ENCODE assay signal across 11 cellular contexts in the genomic region with DNA sequence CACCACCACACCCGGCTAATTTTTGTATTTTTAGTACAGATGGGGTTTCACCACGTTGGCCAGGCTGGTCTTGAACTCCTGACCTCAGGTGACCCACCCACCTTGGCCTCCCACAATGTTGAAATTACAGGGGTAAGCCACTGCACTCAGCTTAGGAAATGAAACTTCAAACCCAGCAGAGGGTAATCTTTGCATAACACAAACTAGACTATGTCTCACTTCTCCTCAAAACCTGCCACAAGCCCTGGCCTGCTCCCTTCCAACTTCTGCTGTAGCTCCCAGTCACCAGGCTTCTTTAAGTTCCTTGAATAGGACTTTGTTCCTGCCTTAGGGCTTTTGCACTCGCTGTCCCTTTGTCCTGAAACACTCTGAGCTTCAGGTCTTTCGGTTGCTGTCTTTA. TPM values are rescaled to one million over a fixed set of nuclear protein-coding genes. Genes with fewer than 3 reads are reported as not detected.
DNase-seq lines count a peak whose midpoint lies in the region; ATAC-seq, FAIRE-seq and TF ChIP-seq lines count a peak whose summit lies in the region.
"Had no signal": no experiment of that assay in that cellular context is flagged by ENCODE, and none has a peak within 500 bp of the region (broad histone marks: within the 10 kb centered on the region; RNA-seq: fewer than 3 reads in every experiment).

No MANE protein-coding gene starts in this region.

- intact Hi-C loops in PC-9 (cut with micrococcal nuclease; ENCODE audit: unreplicated experiment) (loop anchor here (1.0 kb wide), 2 partner anchors 22 to 51 kb away; no protein-coding TSS in a partner anchor), spleen (cut with DNase I; ENCODE audit: low total_unique reads) (no loop called here)

- H3K79me2 ChIP-seq in PC-9 (ENCODE audit: low read depth), result no peaks in the 10 kb centered on the region; the same call in 1 of the 2 replicates

- no peak overlapping the region for H2AFZ ChIP-seq in PC-9

- H3K9me2 ChIP-seq in PC-9 (ENCODE audit: insufficient read depth), result no peaks in the 10 kb centered on the region

- TF ChIP-seq POLR2A in spleen (IDR thresholded peaks at IDR 0.05) (no peak), tibial nerve (IDR thresholded peaks at IDR 0.05) (no peak)

- H3K27ac ChIP-seq in PC-9, result peak overlapping the region; percentile 89
- peak overlapping the region in 3 of 8 donors; percentile 13 to 41 (median 40) for H3K27ac ChIP-seq in spleen
- peak overlapping the region in 1 of 4 donors; percentile 48 for H3K27ac ChIP-seq in tibial nerve

- no peaks in the 10 kb centered on the region for H4K20me1 ChIP-seq in PC-9 (ENCODE audit: insufficient read depth)

- peaks cover 89% of the 10 kb centered on the region for H3K4me1 ChIP-seq in PC-9 (replicated peaks; ENCODE audit: insufficient read depth)
- H3K4me1 ChIP-seq in spleen, result peaks cover 15 to 64% (median 42%) of the 10 kb centered on the region in 6 donors
- peaks cover 0 to 37% (median 12%) of the 10 kb centered on the region in 4 donors for H3K4me1 ChIP-seq in tibial nerve

- H3K27ac Mint-ChIP-seq in progenitor cell of endocrine pancreas, result peak overlapping the region; percentile 59

- no TSS peak for BruUV-seq in PC-9 (replicated peaks; lab: Mats Ljungman, UMichigan)

- no peaks in the 10 kb centered on the region for H3K9me3 Mint-ChIP-seq in progenitor cell of endocrine pancreas (ENCODE audit: low read depth)

- no peak overlapping the region for H3K4me3 ChIP-seq in PC-9
- H3K4me3 ChIP-seq in spleen, result no peak overlapping the region
- no peak overlapping the region for H3K4me3 ChIP-seq in tibial nerve

- no peaks in the 10 kb centered on the region for H3K36me3 ChIP-seq in PC-9 (ENCODE audit: low read depth)
- H3K36me3 ChIP-seq in spleen, result no peaks in the 10 kb centered on the region
- no peaks in the 10 kb centered on the region for H3K36me3 ChIP-seq in tibial nerve

- ATAC-seq in GM19023 (IDR thresholded peaks at IDR 0.05; ENCODE audit: unreplicated experiment) (peak; percentile 77), HG02884 (IDR thresholded peaks at IDR 0.05; ENCODE audit: unreplicated experiment) (peak; percentile 63)

- POLR2A ChIA-PET in PC-9 (lab: Charles Lee; ENCODE audit: unreplicated experiment), result no interaction called here

- H3K4me2 ChIP-seq in PC-9, result peak overlapping the region; percentile 58

- 45 to 67% (median 53%) methylated on average over 4 of the region's 4 CpGs for WGBS in spleen, 5 donors
- 62 to 63% methylated on average over 4 of the region's 4 CpGs for WGBS in tibial nerve, 2 donors

- TF ChIP-seq EP300 in tibial nerve (IDR thresholded peaks at IDR 0.05), result no peak

- FAIRE-seq in GM19239 (lab: Jason Lieb, UNC), result no peak

- no peaks in the 10 kb centered on the region for H3K36me3 Mint-ChIP-seq in progenitor cell of endocrine pancreas (ENCODE audit: insufficient read depth)
- H3K36me3 Mint-ChIP-seq: brain had no signal

- H3K27me3 ChIP-seq in PC-9 (ENCODE audit: insufficient read depth, low read depth), result no peaks in the 10 kb centered on the region
- no peaks in the 10 kb centered on the region for H3K27me3 ChIP-seq in spleen (replicated peaks in 1 of 7)
- H3K27me3 ChIP-seq in tibial nerve, result no peaks in the 10 kb centered on the region

- H3K9me3 ChIP-seq in PC-9 (ENCODE audit: insufficient read depth, low read depth), result no peaks in the 10 kb centered on the region
- no peaks in the 10 kb centered on the region for H3K9me3 ChIP-seq in spleen
- no peaks in the 10 kb centered on the region for H3K9me3 ChIP-seq in tibial nerve

- DNase-seq in PC-9 (no peak), progenitor cell of endocrine pancreas (ENCODE audit: low spot score, unreplicated experiment) (no peak), spleen (no peak), tibial nerve (ENCODE audit: low spot score in 2 of 2) (no peak), GM19239 (ENCODE audit: insufficient read length, low spot score) (no peak), dermis blood vessel endothelial cell (no peak)
- DNase-seq: NCI-H1048; stimulated activated CD4-positive, alpha-beta T cell treated with anti-CD3 and anti-CD28 coated beads, Interleukin-1b, Interleukin-23, amount 100 ng/mL, for 48 hours had no signal

- H3K4me1 Mint-ChIP-seq in progenitor cell of endocrine pancreas (ENCODE audit: low read depth), result peaks cover 22% of the 10 kb centered on the region

- H3K27me3 Mint-ChIP-seq in progenitor cell of endocrine pancreas, result no peaks in the 10 kb centered on the region
- H3K27me3 Mint-ChIP-seq: brain had no signal

- H3F3A ChIP-seq in PC-9 (ENCODE audit: insufficient read depth, low read depth), result peaks cover 70% of the 10 kb centered on the region

- CTCF ChIA-PET in PC-9 (lab: Charles Lee), result interaction anchor here (0.6 to 1.6 kb wide), 3 partner anchors 50 to 500 kb away, joined by 3 to 7 read pairs (median 5); no protein-coding TSS in a partner anchor

- TF ChIP-seq CTCF in PC-9 (conservative IDR thresholded peaks at IDR 0.05), result no peak
- TF ChIP-seq CTCF in progenitor cell of endocrine pancreas (IDR thresholded peaks at IDR 0.05; ENCODE audit: unreplicated experiment), result no peak
- peak in 1 of 11 experiments; percentile 14 for TF ChIP-seq CTCF in spleen (IDR thresholded peaks at IDR 0.05 in 8 of 11, conservative IDR thresholded peaks at IDR 0.05 in 3 of 11)
- TF ChIP-seq CTCF in tibial nerve (IDR thresholded peaks at IDR 0.05), result no peak

- H3K4me3 Mint-ChIP-seq in progenitor cell of endocrine pancreas (ENCODE audit: low read depth), result no peak overlapping the region
- H3K4me3 Mint-ChIP-seq: brain had no signal

RNA-seq across cellular contexts. Expression of a gene that starts 39.2 kb away (rescaled TPM):
- 63.6 and 70.7 TPM in 2 replicates for total RNA-seq in PC-9 (2021)
- total RNA-seq in progenitor cell of endocrine pancreas, result 36.4 and 41.9 TPM in 2 replicates
- total RNA-seq in spleen, result 10 to 100 TPM; 57.7 to 90.0 (median 77.0) TPM
- 10 to 100 TPM; 16.4 to 25.0 (median 16.7) TPM for polyA plus RNA-seq in spleen
- total RNA-seq in tibial nerve, result 100 to 1,000 TPM in 1 of 4 donors, 10 to 100 TPM in 3; 43.1 to 104 (median 59.0) TPM
- 6.3 and 9.4 TPM in 2 replicates for total RNA-seq in dermis blood vessel endothelial cell

RNA-seq across cellular contexts. Expression of a gene that starts 59.7 kb away (rescaled TPM):
- 87.9 and 96.7 TPM in 2 replicates for total RNA-seq in PC-9 (2021)
- 149 and 164 TPM in 2 replicates for total RNA-seq in progenitor cell of endocrine pancreas
- 10 to 100 TPM; 42.8 to 70.9 (median 52.5) TPM for total RNA-seq in spleen
- polyA plus RNA-seq in spleen, result 10 to 100 TPM; 36.4 to 57.8 (median 53.5) TPM
- total RNA-seq in tibial nerve, result 10 to 100 TPM; 15.7 to 41.4 (median 20.3) TPM
- total RNA-seq in dermis blood vessel endothelial cell, result 77.3 and 127 TPM in 2 replicates
